In genomic region chr10:69466689-69467088, GRCh38 we compare ENCODE assay signal across 22 cellular contexts. TPM values are rescaled to one million over a fixed set of nuclear protein-coding genes. Genes with fewer than 3 reads are reported as not detected.
DNase-seq lines count a peak whose midpoint lies in the region; FAIRE-seq and TF ChIP-seq lines count a peak whose summit lies in the region.
"Had no signal": no experiment of that assay in that cellular context is flagged by ENCODE, and none has a peak within 500 bp of the region (broad histone marks: within the 10 kb centered on the region; RNA-seq: fewer than 3 reads in every experiment).

No MANE protein-coding gene starts in this region.

- no peaks in the 10 kb centered on the region for H3K36me3 ChIP-seq in esophagus muscularis mucosa
- no peaks in the 10 kb centered on the region for H3K36me3 ChIP-seq in tibial nerve
- H3K36me3 ChIP-seq in SJCRH30, result no peaks in the 10 kb centered on the region
- H3K36me3 ChIP-seq in GM23248 (ENCODE audit: low read depth), result no peaks in the 10 kb centered on the region
- H3K36me3 ChIP-seq: MG63, tibial artery had no signal

- H3K4me1 ChIP-seq in esophagus muscularis mucosa (peaks cover 66 to 98% (median 91%) of the 10 kb centered on the region in 4 donors), tibial nerve (peaks cover 0 to 87% (median 57%) of the 10 kb centered on the region in 4 donors), SJCRH30 (peaks cover 51% of the 10 kb centered on the region), GM23248 (ENCODE audit: insufficient read depth) (no peaks in the 10 kb centered on the region)

- TF ChIP-seq EP300 in esophagus muscularis mucosa (IDR thresholded peaks at IDR 0.05) (no peak), tibial nerve (IDR thresholded peaks at IDR 0.05) (no peak)

- no peak overlapping the region for H2AFZ ChIP-seq in GM23248

- H3K27ac Mint-ChIP-seq in activated naive CD4-positive, alpha-beta T cell treated with anti-CD3 and anti-CD28 coated beads, Interleukin-2, amount 10 ng/mL, durations not matched to agents 7 days and 5 days, result peak overlapping the region; percentile 96
- H3K27ac Mint-ChIP-seq: H9, memory B cell had no signal

- H3K4me3 ChIP-seq in esophagus muscularis mucosa (no peak overlapping the region), tibial nerve (no peak overlapping the region), SJCRH30 (no peak overlapping the region), GM23248 (no peak overlapping the region)
- H3K4me3 ChIP-seq: MG63, tibial artery had no signal

- TF ChIP-seq CTCF in esophagus muscularis mucosa (IDR thresholded peaks at IDR 0.05) (no peak), tibial nerve (IDR thresholded peaks at IDR 0.05) (no peak)

- FAIRE-seq in GM12892 (lab: Jason Lieb, UNC), result no peak
- FAIRE-seq: GM18507 had no signal

- H3K4me3 Mint-ChIP-seq in activated naive CD4-positive, alpha-beta T cell treated with anti-CD3 and anti-CD28 coated beads, Interleukin-2, amount 10 ng/mL, durations not matched to agents 7 days and 5 days, result no peak overlapping the region
- H3K4me3 Mint-ChIP-seq: CD4-positive, CD25-positive, alpha-beta regulatory T cell; H9; memory B cell; natural killer cell had no signal

- H3K79me2 ChIP-seq in GM23248 (ENCODE audit: insufficient read depth), result no peaks in the 10 kb centered on the region

- H3K9me2 ChIP-seq in GM23248 (ENCODE audit: insufficient read depth), result no peaks in the 10 kb centered on the region

- intact Hi-C loops in esophagus muscularis mucosa (cut with DNase I), result no loop called here

- H3K9me3 ChIP-seq in esophagus muscularis mucosa (no peaks in the 10 kb centered on the region), tibial nerve (no peaks in the 10 kb centered on the region), SJCRH30 (replicated peaks) (no peaks in the 10 kb centered on the region), GM23248 (ENCODE audit: low read depth) (no peaks in the 10 kb centered on the region)
- H3K9me3 ChIP-seq: MG63, tibial artery had no signal

- H3F3A ChIP-seq in GM23248 (ENCODE audit: insufficient read depth), result no peaks in the 10 kb centered on the region

- WGBS in esophagus muscularis mucosa, result 82% methylated on average over 10 of the region's 10 CpGs
- 57 to 64% methylated on average over 10 of the region's 10 CpGs for WGBS in tibial nerve, 2 donors
- 79 to 88% methylated on average over 10 of the region's 10 CpGs for WGBS in GM23248 (ENCODE audit: low coverage in 1 of 2, low lambda C conversion rate in 2 of 2, missing lambda C conversion rate in 2 of 2), 2 experiments

- CTCF ChIA-PET in activated naive CD4-positive, alpha-beta T cell treated with anti-CD3 and anti-CD28 coated beads, Interleukin-2, amount 10 ng/mL, durations not matched to agents 7 days and 5 days (lab: Charles Lee), result interaction anchor here (1.9 to 2.0 kb wide), 2 partner anchors 20 to 39 kb away, joined by 6 to 8 read pairs; no protein-coding TSS in a partner anchor

- peaks cover 76% of the 10 kb centered on the region for H3K4me1 Mint-ChIP-seq in activated naive CD4-positive, alpha-beta T cell treated with anti-CD3 and anti-CD28 coated beads, Interleukin-2, amount 10 ng/mL, durations not matched to agents 7 days and 5 days

- H3K27ac ChIP-seq in esophagus muscularis mucosa (replicated peaks in 1 of 4) (peak overlapping the region; percentile 85 to 92 (median 90)), tibial nerve (peak overlapping the region; percentile 38 to 92 (median 56)), SJCRH30 (no peak overlapping the region; the same call in 1 of the 2 replicates), GM23248 (no peak overlapping the region)

- H3K36me3 Mint-ChIP-seq in activated naive CD4-positive, alpha-beta T cell treated with anti-CD3 and anti-CD28 coated beads, Interleukin-2, amount 10 ng/mL, durations not matched to agents 7 days and 5 days, result peaks cover 4% of the 10 kb centered on the region
- H3K36me3 Mint-ChIP-seq: CD4-positive, CD25-positive, alpha-beta regulatory T cell; memory B cell; natural killer cell had no signal

- no peak overlapping the region for H3K4me2 ChIP-seq in GM23248 (ENCODE audit: unreplicated experiment)

- no peaks in the 10 kb centered on the region for H3K9me3 Mint-ChIP-seq in activated naive CD4-positive, alpha-beta T cell treated with anti-CD3 and anti-CD28 coated beads, Interleukin-2, amount 10 ng/mL, durations not matched to agents 7 days and 5 days
- H3K9me3 Mint-ChIP-seq: CD4-positive, CD25-positive, alpha-beta regulatory T cell; H9; memory B cell; natural killer cell had no signal

- no peak for DNase-seq in activated naive CD4-positive, alpha-beta T cell treated with anti-CD3 and anti-CD28 coated beads, Interleukin-2, amount 10 ng/mL, durations not matched to agents 7 days and 5 days
- DNase-seq in activated naive CD4-positive, alpha-beta T cell (lab: John Stamatoyannopoulos, UW), result no peak
- no peak for DNase-seq in esophagus muscularis mucosa (ENCODE audit: extremely low spot score)
- peak; percentile 43 for DNase-seq in midbrain (lab: John Stamatoyannopoulos, UW)
- no peak for DNase-seq in tibial nerve (ENCODE audit: low spot score in 2 of 2)
- DNase-seq in SJCRH30, result no peak
- no peak for DNase-seq in GM23248
- no peak for DNase-seq in GM12892 (ENCODE audit: insufficient read length)
- DNase-seq: ACHN; central memory CD4-positive, alpha-beta T cell; DND-41; H9; MG63; natural killer cell; NCI-H146; RPMI8226; tibial artery had no signal

- H3K27me3 Mint-ChIP-seq in activated naive CD4-positive, alpha-beta T cell treated with anti-CD3 and anti-CD28 coated beads, Interleukin-2, amount 10 ng/mL, durations not matched to agents 7 days and 5 days, result peaks cover 24% of the 10 kb centered on the region
- H3K27me3 Mint-ChIP-seq: CD4-positive, CD25-positive, alpha-beta regulatory T cell had no signal

- H3K9ac ChIP-seq in GM23248, result no peak overlapping the region

- TF ChIP-seq POLR2A in esophagus muscularis mucosa (IDR thresholded peaks at IDR 0.05; ENCODE audit: low read depth), result no peak
- no peak for TF ChIP-seq POLR2A in tibial nerve (IDR thresholded peaks at IDR 0.05)
- no peak for TF ChIP-seq POLR2A in GM12892 (IDR thresholded peaks at IDR 0.05; ENCODE audit: low read depth, low read length)

- H3K27me3 ChIP-seq in esophagus muscularis mucosa (no peaks in the 10 kb centered on the region), tibial nerve (no peaks in the 10 kb centered on the region), SJCRH30 (no peaks in the 10 kb centered on the region), GM23248 (replicated peaks; ENCODE audit: insufficient read depth) (0 out of 2 replicates have a peak, but pooled peaks cover 6% of the 10 kb centered on the region)
- H3K27me3 ChIP-seq: MG63, tibial artery had no signal

- no peaks in the 10 kb centered on the region for H4K20me1 ChIP-seq in GM23248 (ENCODE audit: insufficient read depth)

- in situ Hi-C loops in GM23248 (cut with MboI), result no loop called here

RNA-seq across cellular contexts. Expression of gene TSPAN15, which starts 15.4 kb away (rescaled TPM):
- 10 to 100 TPM; 40.3 to 59.4 (median 53.5) TPM for total RNA-seq in esophagus muscularis mucosa
- total RNA-seq in tibial nerve, result 100 to 1,000 TPM in 1 of 4 donors, 10 to 100 TPM in 3; 46.9 to 117 (median 92.7) TPM
- 12.2 and 13.5 TPM in 2 replicates for total RNA-seq in SJCRH30 (2014; rRNA removed; shearing (Covaris generic))
- not detected in 2 replicates for total RNA-seq in GM23248 (2014; rRNA removed; shearing (Covaris generic))
- 0.29 and 0.34 TPM in 2 replicates for polyA plus RNA-seq in GM23248 (2016; fragmentation: Nextera tagmentation; extraction: Ambion mirVana)
- 2.2 TPM for polyA plus RNA-seq in GM12892 (2012; ENCODE audit: missing spikeins)

RNA-seq across cellular contexts. Expression of gene TACR2, which starts 50.0 kb away (rescaled TPM):
- total RNA-seq in esophagus muscularis mucosa (10 to 100 TPM; 51.4 to 72.6 (median 68.1) TPM), tibial nerve (1 to 10 TPM in 2 of 4 donors, under 1 TPM in 2; 0.59 to 4.6 (median 1.2) TPM)
- 0.04 TPM in 1 of 2 replicates, not detected in the other for total RNA-seq in SJCRH30 (2014; rRNA removed; shearing (Covaris generic))
- total RNA-seq in GM23248 (2014; rRNA removed; shearing (Covaris generic)), result 0.54 TPM in 1 of 2 replicates, not detected in the other
- 0.24 and 0.25 TPM in 2 replicates for polyA plus RNA-seq in GM23248 (2016; fragmentation: Nextera tagmentation; extraction: Ambion mirVana)
- polyA plus RNA-seq in GM12892 (2012; ENCODE audit: missing spikeins), result 0.45 TPM
- total RNA-seq: CD4-positive, CD25-positive, alpha-beta regulatory T cell; H9; natural killer cell; NCI-H460; T-helper 2 cell treated with Interferon-gamma antibody and Interleukin-4, amounts not matched to agents 100 ng/mL and 5 ng/mL, for 36 hours had no signal

Comparison
In these comparisons a context has a peak if more than half of its experiments do, and no peak if none do; other contexts are left out.
1. H3K27ac ChIP-seq: peak in esophagus muscularis mucosa (4 of 4) and tibial nerve (4 of 4); none in SJCRH30 (single experiment) and GM23248 (single experiment).
2. RNA of gene TSPAN15, which starts 15.4 kb away (total RNA-seq): 46.9 to 117 TPM in tibial nerve, 40.3 to 59.4 TPM in esophagus muscularis mucosa and 12.2 to 13.5 TPM in SJCRH30; not detected in GM23248; every median in the first group is over 10 times any median in the second.
3. RNA of gene TACR2, which starts 50.0 kb away (total RNA-seq): 51.4 to 72.6 TPM in esophagus muscularis mucosa; 0.59 to 4.6 TPM in tibial nerve, 0.54 TPM in GM23248 and 0.04 TPM in SJCRH30; every median in the first group is over 4 times any median in the second.